1 cellular context compared by ENCODE assay signal in the genomic region with DNA sequence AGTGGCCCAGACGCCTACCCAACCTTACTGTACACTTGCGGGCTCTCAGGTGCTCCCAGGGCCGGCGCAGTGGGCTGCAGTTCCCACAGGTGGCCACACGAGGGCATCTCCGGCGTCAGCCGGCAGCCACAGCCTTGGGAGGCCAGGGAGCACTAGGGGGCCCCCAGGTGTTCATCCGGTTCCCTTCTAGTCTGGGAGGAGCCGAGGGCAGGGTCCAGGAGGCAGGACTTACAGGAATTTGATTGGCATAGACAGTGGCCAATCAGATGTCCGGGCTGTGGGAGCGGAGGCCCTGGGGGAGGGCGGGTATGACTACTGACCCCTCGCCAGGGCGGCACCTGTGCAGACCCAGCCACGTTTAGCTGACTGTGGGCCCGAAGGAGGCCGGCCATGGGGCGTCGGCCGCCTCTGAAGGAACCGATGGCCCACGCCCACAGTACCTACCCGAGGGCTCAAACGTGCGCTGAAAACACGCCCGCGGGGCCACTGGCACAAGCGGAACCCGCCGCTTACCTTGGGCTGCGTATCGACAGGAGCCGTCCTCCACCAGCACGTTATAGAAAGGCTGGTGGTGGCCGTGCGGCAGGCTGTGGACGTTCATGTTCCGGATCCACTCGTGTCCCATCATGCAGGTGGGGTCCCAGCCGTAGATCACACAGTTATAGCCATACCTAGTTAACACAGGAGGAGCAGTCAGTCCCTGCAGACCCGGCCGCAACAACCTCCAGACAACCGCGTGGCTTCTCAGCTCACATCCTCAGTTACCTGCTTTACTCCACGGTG.
TF ChIP-seq lines count a peak whose summit lies in the region.

No MANE protein-coding gene starts in this region.

TF ChIP-seq in H1, 55 proteins besides CTCF, POLR2A, EP300 and RAD21:
- TF ChIP-seq TCF12 (IDR thresholded peaks at IDR 0.05; ENCODE audit: low read depth, low read length) = peak; percentile 80; the same call in 1 of the 2 replicates
- no peak for TF ChIP-seq SIRT6 (IDR thresholded peaks at IDR 0.05; ENCODE audit: low read length)
- 0 out of 2 replicates have a peak, but pooled peaks have one; percentile 7 for TF ChIP-seq GABPA (IDR thresholded peaks at IDR 0.05; ENCODE audit: borderline replicate concordance, insufficient read depth, low read length)
- TF ChIP-seq TAF1 (IDR thresholded peaks at IDR 0.05; ENCODE audit: low read depth, low read length) = no peak
- no peak for TF ChIP-seq TAF7 (optimal IDR thresholded peaks at IDR 0.05; ENCODE audit: borderline replicate concordance, low read depth, low read length)
- TF ChIP-seq PHF8 (conservative IDR thresholded peaks at IDR 0.05; ENCODE audit: low read depth, low read length) = no peak
- 0 out of 2 replicates have a peak, but pooled peaks have one; percentile 2 for TF ChIP-seq CEBPB (IDR thresholded peaks at IDR 0.05; ENCODE audit: low read depth, low read length)
- TF ChIP-seq, protein P1, sequence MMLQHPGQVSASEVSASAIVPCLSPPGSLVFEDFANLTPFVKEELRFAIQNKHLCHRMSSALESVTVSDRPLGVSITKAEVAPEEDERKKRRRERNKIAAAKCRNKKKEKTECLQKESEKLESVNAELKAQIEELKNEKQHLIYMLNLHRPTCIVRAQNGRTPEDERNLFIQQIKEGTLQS (IDR thresholded peaks at IDR 0.05; ENCODE audit: insufficient read depth, low read depth, low read length) = no peak
- TF ChIP-seq BRCA1 (IDR thresholded peaks at IDR 0.05; ENCODE audit: low read depth, low read length) = 0 out of 2 replicates have a peak, but pooled peaks have one; percentile 5
- TF ChIP-seq CHD2 (IDR thresholded peaks at IDR 0.05; ENCODE audit: low read length) = peak; percentile 87
- no peak for TF ChIP-seq RFX5 (IDR thresholded peaks at IDR 0.05; ENCODE audit: borderline replicate concordance, low read depth, low read length)
- TF ChIP-seq CBX8 (IDR thresholded peaks at IDR 0.05; ENCODE audit: borderline replicate concordance, low read depth, low read length) = no peak
- no peak for TF ChIP-seq KDM4A (IDR thresholded peaks at IDR 0.05; ENCODE audit: low read depth, low read length, severe bottlenecking)
- peak; percentile 69 for TF ChIP-seq SP2 (IDR thresholded peaks at IDR 0.05; ENCODE audit: low read length)
- TF ChIP-seq BACH1 (IDR thresholded peaks at IDR 0.05; ENCODE audit: low read length) = no peak
- TF ChIP-seq, protein P2, sequence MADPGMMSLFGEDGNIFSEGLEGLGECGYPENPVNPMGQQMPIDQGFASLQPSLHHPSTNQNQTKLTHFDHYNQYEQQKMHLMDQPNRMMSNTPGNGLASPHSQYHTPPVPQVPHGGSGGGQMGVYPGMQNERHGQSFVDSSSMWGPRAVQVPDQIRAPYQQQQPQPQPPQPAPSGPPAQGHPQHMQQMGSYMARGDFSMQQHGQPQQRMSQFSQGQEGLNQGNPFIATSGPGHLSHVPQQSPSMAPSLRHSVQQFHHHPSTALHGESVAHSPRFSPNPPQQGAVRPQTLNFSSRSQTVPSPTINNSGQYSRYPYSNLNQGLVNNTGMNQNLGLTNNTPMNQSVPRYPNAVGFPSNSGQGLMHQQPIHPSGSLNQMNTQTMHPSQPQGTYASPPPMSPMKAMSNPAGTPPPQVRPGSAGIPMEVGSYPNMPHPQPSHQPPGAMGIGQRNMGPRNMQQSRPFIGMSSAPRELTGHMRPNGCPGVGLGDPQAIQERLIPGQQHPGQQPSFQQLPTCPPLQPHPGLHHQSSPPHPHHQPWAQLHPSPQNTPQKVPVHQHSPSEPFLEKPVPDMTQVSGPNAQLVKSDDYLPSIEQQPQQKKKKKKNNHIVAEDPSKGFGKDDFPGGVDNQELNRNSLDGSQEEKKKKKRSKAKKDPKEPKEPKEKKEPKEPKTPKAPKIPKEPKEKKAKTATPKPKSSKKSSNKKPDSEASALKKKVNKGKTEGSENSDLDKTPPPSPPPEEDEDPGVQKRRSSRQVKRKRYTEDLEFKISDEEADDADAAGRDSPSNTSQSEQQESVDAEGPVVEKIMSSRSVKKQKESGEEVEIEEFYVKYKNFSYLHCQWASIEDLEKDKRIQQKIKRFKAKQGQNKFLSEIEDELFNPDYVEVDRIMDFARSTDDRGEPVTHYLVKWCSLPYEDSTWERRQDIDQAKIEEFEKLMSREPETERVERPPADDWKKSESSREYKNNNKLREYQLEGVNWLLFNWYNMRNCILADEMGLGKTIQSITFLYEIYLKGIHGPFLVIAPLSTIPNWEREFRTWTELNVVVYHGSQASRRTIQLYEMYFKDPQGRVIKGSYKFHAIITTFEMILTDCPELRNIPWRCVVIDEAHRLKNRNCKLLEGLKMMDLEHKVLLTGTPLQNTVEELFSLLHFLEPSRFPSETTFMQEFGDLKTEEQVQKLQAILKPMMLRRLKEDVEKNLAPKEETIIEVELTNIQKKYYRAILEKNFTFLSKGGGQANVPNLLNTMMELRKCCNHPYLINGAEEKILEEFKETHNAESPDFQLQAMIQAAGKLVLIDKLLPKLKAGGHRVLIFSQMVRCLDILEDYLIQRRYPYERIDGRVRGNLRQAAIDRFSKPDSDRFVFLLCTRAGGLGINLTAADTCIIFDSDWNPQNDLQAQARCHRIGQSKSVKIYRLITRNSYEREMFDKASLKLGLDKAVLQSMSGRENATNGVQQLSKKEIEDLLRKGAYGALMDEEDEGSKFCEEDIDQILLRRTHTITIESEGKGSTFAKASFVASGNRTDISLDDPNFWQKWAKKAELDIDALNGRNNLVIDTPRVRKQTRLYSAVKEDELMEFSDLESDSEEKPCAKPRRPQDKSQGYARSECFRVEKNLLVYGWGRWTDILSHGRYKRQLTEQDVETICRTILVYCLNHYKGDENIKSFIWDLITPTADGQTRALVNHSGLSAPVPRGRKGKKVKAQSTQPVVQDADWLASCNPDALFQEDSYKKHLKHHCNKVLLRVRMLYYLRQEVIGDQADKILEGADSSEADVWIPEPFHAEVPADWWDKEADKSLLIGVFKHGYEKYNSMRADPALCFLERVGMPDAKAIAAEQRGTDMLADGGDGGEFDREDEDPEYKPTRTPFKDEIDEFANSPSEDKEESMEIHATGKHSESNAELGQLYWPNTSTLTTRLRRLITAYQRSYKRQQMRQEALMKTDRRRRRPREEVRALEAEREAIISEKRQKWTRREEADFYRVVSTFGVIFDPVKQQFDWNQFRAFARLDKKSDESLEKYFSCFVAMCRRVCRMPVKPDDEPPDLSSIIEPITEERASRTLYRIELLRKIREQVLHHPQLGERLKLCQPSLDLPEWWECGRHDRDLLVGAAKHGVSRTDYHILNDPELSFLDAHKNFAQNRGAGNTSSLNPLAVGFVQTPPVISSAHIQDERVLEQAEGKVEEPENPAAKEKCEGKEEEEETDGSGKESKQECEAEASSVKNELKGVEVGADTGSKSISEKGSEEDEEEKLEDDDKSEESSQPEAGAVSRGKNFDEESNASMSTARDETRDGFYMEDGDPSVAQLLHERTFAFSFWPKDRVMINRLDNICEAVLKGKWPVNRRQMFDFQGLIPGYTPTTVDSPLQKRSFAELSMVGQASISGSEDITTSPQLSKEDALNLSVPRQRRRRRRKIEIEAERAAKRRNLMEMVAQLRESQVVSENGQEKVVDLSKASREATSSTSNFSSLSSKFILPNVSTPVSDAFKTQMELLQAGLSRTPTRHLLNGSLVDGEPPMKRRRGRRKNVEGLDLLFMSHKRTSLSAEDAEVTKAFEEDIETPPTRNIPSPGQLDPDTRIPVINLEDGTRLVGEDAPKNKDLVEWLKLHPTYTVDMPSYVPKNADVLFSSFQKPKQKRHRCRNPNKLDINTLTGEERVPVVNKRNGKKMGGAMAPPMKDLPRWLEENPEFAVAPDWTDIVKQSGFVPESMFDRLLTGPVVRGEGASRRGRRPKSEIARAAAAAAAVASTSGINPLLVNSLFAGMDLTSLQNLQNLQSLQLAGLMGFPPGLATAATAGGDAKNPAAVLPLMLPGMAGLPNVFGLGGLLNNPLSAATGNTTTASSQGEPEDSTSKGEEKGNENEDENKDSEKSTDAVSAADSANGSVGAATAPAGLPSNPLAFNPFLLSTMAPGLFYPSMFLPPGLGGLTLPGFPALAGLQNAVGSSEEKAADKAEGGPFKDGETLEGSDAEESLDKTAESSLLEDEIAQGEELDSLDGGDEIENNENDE (IDR thresholded peaks at IDR 0.05; ENCODE audit: insufficient replicate concordance, low read length) = no peak
- no peak for TF ChIP-seq HDAC6 (IDR thresholded peaks at IDR 0.05; ENCODE audit: low read depth, low read length)
- 0 out of 2 replicates have a peak, but pooled peaks have one; percentile 8 for TF ChIP-seq TEAD4 (IDR thresholded peaks at IDR 0.05; ENCODE audit: low read depth, low read length)
- no peak for TF ChIP-seq RBBP5 (IDR thresholded peaks at IDR 0.05; ENCODE audit: borderline replicate concordance, low read depth, low read length)
- TF ChIP-seq CTBP2 (IDR thresholded peaks at IDR 0.05; ENCODE audit: borderline replicate concordance, insufficient read depth, insufficient read length, low read length) = peak; percentile 74
- TF ChIP-seq JUN (IDR thresholded peaks at IDR 0.05; ENCODE audit: low read depth, low read length) = no peak
- TF ChIP-seq SP4 (IDR thresholded peaks at IDR 0.05; ENCODE audit: low read length) = no peak
- TF ChIP-seq, protein P3, sequence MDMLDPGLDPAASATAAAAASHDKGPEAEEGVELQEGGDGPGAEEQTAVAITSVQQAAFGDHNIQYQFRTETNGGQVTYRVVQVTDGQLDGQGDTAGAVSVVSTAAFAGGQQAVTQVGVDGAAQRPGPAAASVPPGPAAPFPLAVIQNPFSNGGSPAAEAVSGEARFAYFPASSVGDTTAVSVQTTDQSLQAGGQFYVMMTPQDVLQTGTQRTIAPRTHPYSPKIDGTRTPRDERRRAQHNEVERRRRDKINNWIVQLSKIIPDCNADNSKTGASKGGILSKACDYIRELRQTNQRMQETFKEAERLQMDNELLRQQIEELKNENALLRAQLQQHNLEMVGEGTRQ (IDR thresholded peaks at IDR 0.05; ENCODE audit: low read length) = no peak
- TF ChIP-seq JUND (IDR thresholded peaks at IDR 0.05; ENCODE audit: low read length) = no peak
- TF ChIP-seq GTF2F1 (IDR thresholded peaks at IDR 0.05; ENCODE audit: borderline replicate concordance, low read depth, low read length) = no peak
- TF ChIP-seq KDM1A (IDR thresholded peaks at IDR 0.05; ENCODE audit: borderline replicate concordance, low read length) = no peak
- TF ChIP-seq SP1 (IDR thresholded peaks at IDR 0.05; ENCODE audit: low read depth, low read length) = peak; percentile 95
- TF ChIP-seq SIX5 (IDR thresholded peaks at IDR 0.05; ENCODE audit: low read depth, low read length) = no peak
- TF ChIP-seq, protein P4, sequence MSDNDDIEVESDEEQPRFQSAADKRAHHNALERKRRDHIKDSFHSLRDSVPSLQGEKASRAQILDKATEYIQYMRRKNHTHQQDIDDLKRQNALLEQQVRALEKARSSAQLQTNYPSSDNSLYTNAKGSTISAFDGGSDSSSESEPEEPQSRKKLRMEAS (IDR thresholded peaks at IDR 0.05) = no peak
- peak; percentile 56 for TF ChIP-seq CREB1 (IDR thresholded peaks at IDR 0.05)
- no peak for TF ChIP-seq YY1 (IDR thresholded peaks at IDR 0.05; ENCODE audit: low read depth, low read length)
- TF ChIP-seq FOSL1 (IDR thresholded peaks at IDR 0.05; ENCODE audit: insufficient read depth, low read depth, low read length) = no peak
- TF ChIP-seq, protein P5, sequence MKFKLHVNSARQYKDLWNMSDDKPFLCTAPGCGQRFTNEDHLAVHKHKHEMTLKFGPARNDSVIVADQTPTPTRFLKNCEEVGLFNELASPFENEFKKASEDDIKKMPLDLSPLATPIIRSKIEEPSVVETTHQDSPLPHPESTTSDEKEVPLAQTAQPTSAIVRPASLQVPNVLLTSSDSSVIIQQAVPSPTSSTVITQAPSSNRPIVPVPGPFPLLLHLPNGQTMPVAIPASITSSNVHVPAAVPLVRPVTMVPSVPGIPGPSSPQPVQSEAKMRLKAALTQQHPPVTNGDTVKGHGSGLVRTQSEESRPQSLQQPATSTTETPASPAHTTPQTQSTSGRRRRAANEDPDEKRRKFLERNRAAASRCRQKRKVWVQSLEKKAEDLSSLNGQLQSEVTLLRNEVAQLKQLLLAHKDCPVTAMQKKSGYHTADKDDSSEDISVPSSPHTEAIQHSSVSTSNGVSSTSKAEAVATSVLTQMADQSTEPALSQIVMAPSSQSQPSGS (IDR thresholded peaks at IDR 0.05; ENCODE audit: low read length) = no peak
- TF ChIP-seq ASH2L (IDR thresholded peaks at IDR 0.05; ENCODE audit: low read length) = peak; percentile 45
- TF ChIP-seq ZNF274 (IDR thresholded peaks at IDR 0.05; ENCODE audit: borderline replicate concordance, extremely low read depth, low read length) = no peak
